Comparison of ENCODE assay signal across 29 cellular contexts in genomic region chr6:91717094-91717493, GRCh38.
"Had no signal": no experiment of that assay in that cellular context is flagged by ENCODE, and none has a peak within 500 bp of the region (broad histone marks: within the 10 kb centered on the region; RNA-seq: fewer than 3 reads in every experiment).

No MANE protein-coding gene starts in this region.

- FAIRE-seq: urothelium cell line had no signal

- H3K9me3 ChIP-seq: stomach, suprapubic skin, testis, thoracic aorta, thyroid gland, tibial artery, tibial nerve, transverse colon, upper lobe of left lung, upper lobe of right lung, uterus, vagina had no signal

- H3K27me3 ChIP-seq: stomach, suprapubic skin, testis, thyroid gland, tibial artery, tibial nerve, transverse colon, upper lobe of left lung, upper lobe of right lung, uterus, vagina had no signal

- H3K27ac Mint-ChIP-seq: stimulated activated effector memory CD8-positive, alpha-beta T cell treated with anti-CD3 and anti-CD28 coated beads, Interleukin-12 subunit alpha, Interleukin-12 subunit beta, amount 100 ng/mL, for 72 hours; stimulated activated memory B cell treated with anti-CD40 and anti-IgM and Interleukin-4, amounts not matched to agents 10 μg/mL and 1 μg/mL and 100 μg/mL, for 72 hours; stimulated activated naive B cell treated with anti-CD40 and anti-IgM and Interleukin-4, amounts not matched to agents 10 μg/mL and 1 μg/mL and 100 μg/mL, for 72 hours; stimulated activated naive CD8-positive, alpha-beta T cell treated with anti-CD3 and anti-CD28 coated beads, Interleukin-15, Interleukin-2, amounts not matched to agents 100 ng/mL and 50 ng/mL, for 24 hours; type B pancreatic cell had no signal

- H3K9me3 Mint-ChIP-seq: type B pancreatic cell had no signal

- H3K36me3 Mint-ChIP-seq: stimulated activated effector memory CD8-positive, alpha-beta T cell treated with anti-CD3 and anti-CD28 coated beads, Interleukin-12 subunit alpha, Interleukin-12 subunit beta, amount 100 ng/mL, for 72 hours; stimulated activated memory B cell treated with anti-CD40 and anti-IgM and Interleukin-4, amounts not matched to agents 10 μg/mL and 1 μg/mL and 100 μg/mL, for 72 hours; stimulated activated naive B cell treated with anti-CD40 and anti-IgM and Interleukin-4, amounts not matched to agents 10 μg/mL and 1 μg/mL and 100 μg/mL, for 72 hours; type B pancreatic cell had no signal

- H3K4me1 ChIP-seq: stomach, suprapubic skin, testis, thyroid gland, tibial artery, tibial nerve, transverse colon, upper lobe of left lung, upper lobe of right lung, uterus, vagina had no signal

- H3K4me1 Mint-ChIP-seq: stimulated activated effector memory CD8-positive, alpha-beta T cell treated with anti-CD3 and anti-CD28 coated beads, Interleukin-12 subunit alpha, Interleukin-12 subunit beta, amount 100 ng/mL, for 72 hours; stimulated activated memory B cell treated with anti-CD40 and anti-IgM and Interleukin-4, amounts not matched to agents 10 μg/mL and 1 μg/mL and 100 μg/mL, for 72 hours; stimulated activated naive B cell treated with anti-CD40 and anti-IgM and Interleukin-4, amounts not matched to agents 10 μg/mL and 1 μg/mL and 100 μg/mL, for 72 hours; stimulated activated naive CD8-positive, alpha-beta T cell treated with anti-CD3 and anti-CD28 coated beads, Interleukin-15, amount 100 ng/mL, for 72 hours had no signal

- H3K4me3 ChIP-seq: stomach, suprapubic skin, testis, thoracic aorta, thyroid gland, tibial artery, tibial nerve, transverse colon, upper lobe of left lung, upper lobe of right lung, uterus, vagina had no signal

- H3K36me3 ChIP-seq: stomach, suprapubic skin, thoracic aorta, thyroid gland, tibial artery, tibial nerve, transverse colon, upper lobe of left lung, upper lobe of right lung, uterus, vagina had no signal

- DNase-seq: stimulated activated CD4-positive, alpha-beta T cell treated with anti-CD3 and anti-CD28 coated beads, Interleukin-2, amount 100 ng/mL, for 48 hours; stimulated activated CD4-positive, alpha-beta T cell treated with anti-CD3 and anti-CD28 coated beads, Interleukin-4, amount 100 ng/mL, for 1 hour; stimulated activated CD4-positive, alpha-beta T cell treated with anti-CD3 and anti-CD28 coated beads, Interleukin-4, amount 100 ng/mL, for 24 hours; stimulated activated CD4-positive, alpha-beta T cell treated with anti-CD3 and anti-CD28 coated beads, Interleukin-4, amount 100 ng/mL, for 4 hours; stimulated activated CD8-positive, alpha-beta memory T cell treated with anti-CD3 and anti-CD28 coated beads, Interleukin-4, amount 100 ng/mL, for 48 hours; stimulated activated naive B cell treated with anti-CD40 and anti-IgM and Interleukin-4, amounts not matched to agents 10 μg/mL and 1 μg/mL and 100 μg/mL, for 72 hours; stimulated activated naive CD4-positive, alpha-beta T cell; stimulated activated naive CD4-positive, alpha-beta T cell treated with Interleukin-2 at 50 U/mL for 16 hours; stimulated activated naive CD8-positive, alpha-beta T cell treated with anti-CD3 and anti-CD28 coated beads, Interleukin-15, amount 100 ng/mL, for 72 hours; stimulated activated naive CD8-positive, alpha-beta T cell treated with anti-CD3 and anti-CD28 coated beads, Interleukin-15, Interleukin-2, amounts not matched to agents 100 U/mL and 50 U/mL, for 24 hours; stomach; substantia nigra; testis; thyroid gland; tibial artery; transverse colon; trophoblast cell; upper lobe of left lung; upper lobe of right lung; uterus had no signal

- H3K4me3 Mint-ChIP-seq: stimulated activated effector memory CD8-positive, alpha-beta T cell treated with anti-CD3 and anti-CD28 coated beads, Interleukin-12 subunit alpha, Interleukin-12 subunit beta, amount 100 ng/mL, for 72 hours; stimulated activated memory B cell treated with anti-CD40 and anti-IgM and Interleukin-4, amounts not matched to agents 10 μg/mL and 1 μg/mL and 100 μg/mL, for 72 hours; stimulated activated naive B cell treated with anti-CD40 and anti-IgM and Interleukin-4, amounts not matched to agents 10 μg/mL and 1 μg/mL and 100 μg/mL, for 72 hours; stimulated activated naive CD8-positive, alpha-beta T cell treated with anti-CD3 and anti-CD28 coated beads, Interleukin-15, amount 100 ng/mL, for 72 hours; stimulated activated naive CD8-positive, alpha-beta T cell treated with anti-CD3 and anti-CD28 coated beads, Interleukin-15, Interleukin-2, amounts not matched to agents 100 ng/mL and 50 ng/mL, for 24 hours; type B pancreatic cell had no signal

- ATAC-seq: stimulated activated effector memory CD8-positive, alpha-beta T cell treated with anti-CD3 and anti-CD28 coated beads, Interleukin-12 subunit alpha, Interleukin-12 subunit beta, amount 100 ng/mL, for 72 hours; stimulated activated memory B cell treated with anti-CD40 and anti-IgM and Interleukin-4, amounts not matched to agents 10 μg/mL and 1 μg/mL and 100 μg/mL, for 72 hours; stimulated activated naive B cell treated with anti-CD40 and anti-IgM and Interleukin-4, amounts not matched to agents 10 μg/mL and 1 μg/mL and 100 μg/mL, for 72 hours; stimulated activated naive CD8-positive, alpha-beta T cell treated with anti-CD3 and anti-CD28 coated beads, Interleukin-15, amount 100 ng/mL, for 72 hours; stimulated activated naive CD8-positive, alpha-beta T cell treated with anti-CD3 and anti-CD28 coated beads, Interleukin-15, Interleukin-2, amounts not matched to agents 100 U/mL and 50 U/mL, for 24 hours; upper lobe of right lung had no signal

- H3K27me3 Mint-ChIP-seq: stimulated activated memory B cell treated with anti-CD40 and anti-IgM and Interleukin-4, amounts not matched to agents 10 μg/mL and 1 μg/mL and 100 μg/mL, for 72 hours; stimulated activated naive B cell treated with anti-CD40 and anti-IgM and Interleukin-4, amounts not matched to agents 10 μg/mL and 1 μg/mL and 100 μg/mL, for 72 hours; stimulated activated naive CD8-positive, alpha-beta T cell treated with anti-CD3 and anti-CD28 coated beads, Interleukin-15, amount 100 ng/mL, for 72 hours; stimulated activated naive CD8-positive, alpha-beta T cell treated with anti-CD3 and anti-CD28 coated beads, Interleukin-15, Interleukin-2, amounts not matched to agents 100 ng/mL and 50 ng/mL, for 24 hours had no signal

- H3K27ac ChIP-seq: stomach, suprapubic skin, testis, thoracic aorta, thyroid gland, tibial artery, tibial nerve, transverse colon, upper lobe of left lung, upper lobe of right lung, uterus, vagina had no signal
